ENCODE assay signal across 20 cellular contexts in genomic region chr9:73006986-73007385, GRCh38.
"Had no signal": no experiment of that assay in that cellular context is flagged by ENCODE, and none has a peak within 500 bp of the region (broad histone marks: within the 10 kb centered on the region; RNA-seq: fewer than 3 reads in every experiment).

No MANE protein-coding gene starts in this region.

- H3K27me3 ChIP-seq: hepatocyte, right lobe of liver, thyroid gland had no signal

- ATAC-seq: effector memory CD8-positive, alpha-beta T cell; left colon; left ventricle myocardium superior; psoas muscle; stimulated activated effector memory CD8-positive, alpha-beta T cell treated with anti-CD3 and anti-CD28 coated beads, Interleukin-12 subunit alpha, Interleukin-12 subunit beta, amount 100 ng/mL, for 72 hours; stimulated activated naive CD8-positive, alpha-beta T cell treated with anti-CD3 and anti-CD28 coated beads, Interleukin-15, Interleukin-2, amounts not matched to agents 100 U/mL and 50 U/mL, for 24 hours had no signal

- H3K36me3 ChIP-seq: right lobe of liver, suprapubic skin, thyroid gland had no signal

- H3K4me3 ChIP-seq: hepatocyte, lung, psoas muscle, right lobe of liver, suprapubic skin, thyroid gland had no signal

- H3K9me3 ChIP-seq: psoas muscle, right lobe of liver, suprapubic skin, thyroid gland had no signal

- H3K79me2 ChIP-seq: hepatocyte had no signal

- H3K27ac ChIP-seq: hepatocyte, psoas muscle, right lobe of liver, suprapubic skin, thyroid gland had no signal

- H3K4me1 ChIP-seq: psoas muscle, right lobe of liver had no signal

- FAIRE-seq: urothelium cell line had no signal

- H3K4me2 ChIP-seq: hepatocyte had no signal

- DNase-seq: effector memory CD8-positive, alpha-beta T cell; erythroblast; foreskin melanocyte; head of caudate nucleus; left colon; left ventricle myocardium superior; mesendoderm; naive B cell; psoas muscle; retina; right lobe of liver; stimulated activated CD4-positive, alpha-beta T cell treated with anti-CD3 and anti-CD28 coated beads, Interleukin-4, amount 100 ng/mL, for 1 hour; stimulated activated CD8-positive, alpha-beta memory T cell treated with anti-CD3 and anti-CD28 coated beads, Interleukin-4, amount 100 ng/mL, for 48 hours; stimulated activated naive CD8-positive, alpha-beta T cell treated with anti-CD3 and anti-CD28 coated beads, Interleukin-15, Interleukin-2, amounts not matched to agents 100 U/mL and 50 U/mL, for 24 hours; thyroid gland had no signal

- H2AFZ ChIP-seq: hepatocyte had no signal
